In the genomic region with DNA sequence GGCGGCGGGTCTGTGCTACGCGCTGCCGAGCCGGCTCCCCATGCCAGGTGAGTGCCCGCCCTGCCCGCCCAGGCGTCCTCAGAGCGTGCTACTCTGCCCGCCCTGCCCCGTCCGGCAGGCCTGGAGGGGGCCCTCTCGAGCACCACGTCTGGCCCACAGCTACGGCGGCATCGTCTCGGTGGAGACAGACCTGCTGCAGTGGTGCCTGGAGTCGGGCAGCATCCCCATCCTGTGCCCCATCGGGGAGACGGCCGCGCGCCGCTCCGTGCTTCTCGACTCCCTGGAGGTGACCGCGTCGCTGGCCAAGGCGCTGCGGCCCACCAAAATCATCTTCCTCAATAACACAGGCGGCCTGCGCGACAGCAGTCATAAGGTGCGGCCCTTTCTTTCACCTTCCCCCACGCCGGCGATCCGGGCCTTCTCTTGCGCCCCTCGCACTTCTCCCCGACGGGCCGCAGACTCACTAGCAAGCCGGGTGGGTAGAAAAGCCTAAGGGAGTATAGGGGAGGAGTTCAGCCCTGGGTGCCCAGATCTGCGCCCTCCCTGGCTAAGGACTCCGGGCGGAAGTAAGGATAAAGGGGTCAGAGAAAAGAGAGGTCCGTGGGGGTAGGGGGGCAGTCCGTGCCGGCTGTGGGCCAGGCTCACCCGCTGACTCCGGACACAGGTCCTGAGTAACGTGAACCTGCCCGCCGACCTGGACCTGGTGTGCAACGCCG, we compare ENCODE assay signal across 8 cellular contexts. TPM values are rescaled to one million over a fixed set of nuclear protein-coding genes. Genes with fewer than 3 reads are reported as not detected.
DNase-seq lines count a peak whose midpoint lies in the region; ATAC-seq and TF ChIP-seq lines count a peak whose summit lies in the region.

No MANE protein-coding gene starts in this region.

- BruUV-seq in IMR-90 (replicated peaks; lab: Mats Ljungman, UMichigan), result no TSS peak

- peak overlapping the region; percentile 60; the same call in 1 of the 2 replicates for H4K91ac ChIP-seq in IMR-90 (ENCODE audit: insufficient read depth, low read depth, low read length)

- H3K9me1 ChIP-seq in IMR-90 (ENCODE audit: insufficient read depth, low read length), result peaks cover 15% of the 10 kb centered on the region

- 19% methylated on average over 30 of the region's 60 CpGs; no CpG with 5 or more reads in 1 of the 2 experiments for WGBS in IMR-90 (ENCODE audit: extremely low coverage in 2 of 2, insufficient read length in 1 of 2), 2 experiments

- H3K27ac ChIP-seq in IMR-90 (ENCODE audit: insufficient read depth, low read length) (peak overlapping the region; percentile 22; the same call in 1 of the 2 replicates), fibroblast of lung (ENCODE audit: insufficient read depth, low read length) (peak overlapping the region; percentile 69)

- no peak for TF ChIP-seq POLR2A in IMR-90 (IDR thresholded peaks at IDR 0.05; ENCODE audit: low read depth, low read length)

- H3K27me3 ChIP-seq in IMR-90 (ENCODE audit: control insufficient read depth, insufficient read depth, low read length), result peaks cover 3% of the 10 kb centered on the region; the same call in 1 of the 2 replicates
- no peaks in the 10 kb centered on the region for H3K27me3 ChIP-seq in fibroblast of lung (ENCODE audit: control insufficient read depth, insufficient read depth, low read length)
- H3K27me3 ChIP-seq in neuron (ENCODE audit: insufficient read depth, low read length), result peaks cover 46% of the 10 kb centered on the region

- TF ChIP-seq CTCF in IMR-90 (conservative IDR thresholded peaks at IDR 0.05; ENCODE audit: low read depth, low read length), result no peak
- peak in 1 of 2 donors; percentile 34 for TF ChIP-seq CTCF in fibroblast of lung (conservative IDR thresholded peaks at IDR 0.05 in 1 of 2, IDR thresholded peaks at IDR 0.05 in 1 of 2; ENCODE audit: low read depth in 1 of 2, low read length in 2 of 2)

- peak overlapping the region; percentile 56 for H4K5ac ChIP-seq in IMR-90 (ENCODE audit: low read depth, low read length)

- H4K20me1 ChIP-seq in IMR-90 (ENCODE audit: insufficient read depth, low read length) (no peaks in the 10 kb centered on the region), fibroblast of lung (ENCODE audit: control insufficient read depth, extremely low read depth, insufficient read depth, low read length) (no peaks in the 10 kb centered on the region)

- H3K4me1 ChIP-seq in IMR-90 (ENCODE audit: control insufficient read depth, insufficient read depth, low read length) (peaks cover 19% of the 10 kb centered on the region), fibroblast of lung (ENCODE audit: control insufficient read depth, extremely low read depth, insufficient read depth, low read length) (peaks cover 19% of the 10 kb centered on the region), neuron (ENCODE audit: insufficient read depth, low read length) (peaks cover 9% of the 10 kb centered on the region)

- POLR2A ChIA-PET in IMR-90 (lab: Charles Lee; ENCODE audit: unreplicated experiment), result no interaction called here

- H3K79me2 ChIP-seq in fibroblast of lung (ENCODE audit: control insufficient read depth, insufficient read depth, low read length), result no peaks in the 10 kb centered on the region

- H3K9ac ChIP-seq in IMR-90 (ENCODE audit: low read depth, low read length) (peak overlapping the region; percentile 35; the same call in 1 of the 2 replicates), fibroblast of lung (ENCODE audit: insufficient read depth, low read length) (peak overlapping the region; percentile 37)

- no peak overlapping the region for H2BK15ac ChIP-seq in IMR-90 (ENCODE audit: low read depth, low read length)

- H3K23ac ChIP-seq in IMR-90 (ENCODE audit: low read depth, low read length), result peak overlapping the region; percentile 13; the same call in 1 of the 2 replicates

- no peak overlapping the region for H2BK20ac ChIP-seq in IMR-90 (ENCODE audit: low read depth, low read length)

- intact Hi-C loops in IMR-90 (cut with micrococcal nuclease) (no loop called here), head of caudate nucleus (cut with DNase I) (no loop called here)

- H3K18ac ChIP-seq in IMR-90 (ENCODE audit: low read depth, low read length), result peak overlapping the region; percentile 12; the same call in 1 of the 2 replicates

- H3K56ac ChIP-seq in IMR-90 (ENCODE audit: extremely low read depth, insufficient read depth, low read length), result no peak overlapping the region; the same call in 1 of the 2 replicates

- no peaks in the 10 kb centered on the region for H3K9me3 ChIP-seq in IMR-90 (ENCODE audit: control insufficient read depth, insufficient read depth, low read length)
- H3K9me3 ChIP-seq in fibroblast of lung (ENCODE audit: control insufficient read depth, insufficient read depth, low read depth, low read length), result no peaks in the 10 kb centered on the region
- H3K9me3 ChIP-seq in neuron (ENCODE audit: low read length), result no peaks in the 10 kb centered on the region

- H2AK9ac ChIP-seq in IMR-90 (replicated peaks; ENCODE audit: low read depth, low read length, poor library complexity), result peak overlapping the region; percentile 93

- peak overlapping the region; percentile 64 to 73; a peak in 3 of 4 replicates for H4K8ac ChIP-seq in IMR-90 (ENCODE audit: low read depth in 2 of 2, low read length in 2 of 2)

- H3K4me2 ChIP-seq in IMR-90 (ENCODE audit: low read depth, low read length), result peak overlapping the region; percentile 68
- peak overlapping the region; percentile 71 for H3K4me2 ChIP-seq in fibroblast of lung (ENCODE audit: extremely low read depth, insufficient read depth, low read length)

- DNase-seq in DMS79 (lab: John Stamatoyannopoulos, UW) (peak; percentile 20), IMR-90 (no peak), fibroblast of lung (ENCODE audit: low read depth in 2 of 2) (no peak), head of caudate nucleus (no peak), NCI-H2196 treated with DMSO at 0.1 percent for 48 hours (lab: John Stamatoyannopoulos, UW; ENCODE audit: unreplicated experiment) (no peak)
- peak; percentile 77 for DNase-seq in activated CD8-positive, alpha-beta memory T cell treated with anti-CD3 and anti-CD28 coated beads, Interleukin-2, amount 50 U/mL, for 48 hours

- peak overlapping the region; percentile 51 for H3K4me3 ChIP-seq in IMR-90 (ENCODE audit: insufficient read depth, low read depth, low read length)
- H3K4me3 ChIP-seq in fibroblast of lung (replicated peaks in 1 of 4; ENCODE audit: control extremely low read depth in 1 of 4, insufficient read depth in 1 of 4, low read depth in 3 of 4, low read length in 4 of 4), result peak overlapping the region; percentile 33 to 71 (median 52)
- peak overlapping the region; percentile 79 for H3K4me3 ChIP-seq in neuron (ENCODE audit: low read length)

- no peak for TF ChIP-seq RAD21 in IMR-90 (IDR thresholded peaks at IDR 0.05; ENCODE audit: low read length)

- dilution Hi-C loops in IMR-90 (cut with HindIII; ENCODE audit: low sequenced_read_pairs, unreplicated experiment), result no loop called here

- CTCF ChIA-PET in IMR-90 (lab: Yijun Ruan, JAX), result no interaction called here

- peaks cover 0 to 33% of the 10 kb centered on the region in 2 experiments; a peak in 2 of 4 replicates for H3K79me1 ChIP-seq in IMR-90 (ENCODE audit: low read depth in 1 of 2, low read length in 2 of 2)

- no peak overlapping the region for H2BK120ac ChIP-seq in IMR-90 (ENCODE audit: low read depth, low read length)

- in situ Hi-C loops in IMR-90 (cut with MboI; ENCODE audit: low sequenced_read_pairs), result no loop called here

- H3K14ac ChIP-seq in IMR-90 (replicated peaks; ENCODE audit: low read depth, low read length), result peak overlapping the region; percentile 84

- no peaks in the 10 kb centered on the region for H3K36me3 ChIP-seq in IMR-90 (ENCODE audit: control insufficient read depth, insufficient read depth, low read length)
- H3K36me3 ChIP-seq in fibroblast of lung (ENCODE audit: control insufficient read depth, insufficient read depth, low read length), result peaks cover 3% of the 10 kb centered on the region
- peaks cover 4% of the 10 kb centered on the region for H3K36me3 ChIP-seq in neuron (ENCODE audit: insufficient read depth, low read length)

- H2AFZ ChIP-seq in IMR-90 (replicated peaks; ENCODE audit: low read length, poor library complexity) (peak overlapping the region; percentile 96), fibroblast of lung (ENCODE audit: low read length) (peak overlapping the region; percentile 16), neuron (ENCODE audit: low read depth, low read length) (no peak overlapping the region)

- peak overlapping the region; percentile 74 for H2AK5ac ChIP-seq in IMR-90 (ENCODE audit: low read depth, low read length)

- peak overlapping the region; percentile 86 for H3K4ac ChIP-seq in IMR-90 (ENCODE audit: low read depth, low read length)

- ATAC-seq in IMR-90 (ENCODE audit: low read depth), result no peak
- ATAC-seq in HG02981 (IDR thresholded peaks at IDR 0.05; ENCODE audit: unreplicated experiment), result no peak

- peak overlapping the region; percentile 69 for H2BK5ac ChIP-seq in IMR-90 (ENCODE audit: low read depth, low read length, poor library complexity, severe bottlenecking)

TF ChIP-seq in IMR-90, 13 proteins besides CTCF, POLR2A, EP300 and RAD21 (continues in another document):
- TF ChIP-seq BHLHE40 (IDR thresholded peaks at IDR 0.05; ENCODE audit: low read depth, low read length) (no peak), SMC3 (IDR thresholded peaks at IDR 0.05; ENCODE audit: low read depth, low read length) (no peak)

RNA-seq across cellular contexts. Expression of a gene that starts 1.6 kb away (rescaled TPM):
- total RNA-seq in IMR-90 (2012; rRNA removed) (0.28 and 0.54 TPM in 2 replicates), fibroblast of lung (3.3 and 7.4 TPM in 2 replicates)
- polyA plus RNA-seq in IMR-90 (2012; rRNA removed) (0.92 and 0.99 TPM in 2 replicates), fibroblast of lung (0.58 and 0.95 TPM in 2 replicates)
- 0.73 and 1.1 TPM in 2 replicates for polyA plus RNA-seq in IMR-90 (2012; cell fraction: cytosol; rRNA removed)
- 0.42 and 0.74 TPM in 2 replicates for polyA plus RNA-seq in IMR-90 (2012; cell fraction: nucleus; rRNA removed; ENCODE audit: low replicate concordance)
- 0.78 and 1.9 TPM in 2 replicates for polyA plus RNA-seq in fibroblast of lung (2012)
- polyA minus RNA-seq in fibroblast of lung (ENCODE audit: low replicate concordance), result 0.30 TPM in 1 of 2 replicates, not detected in the other

RNA-seq across cellular contexts. Expression of a gene that starts 8.7 kb away (rescaled TPM):
- 36.6 and 42.5 TPM in 2 replicates for total RNA-seq in IMR-90 (2012; rRNA removed)
- 30.7 and 34.4 TPM in 2 replicates for polyA plus RNA-seq in IMR-90 (2012; rRNA removed)
- 31.0 and 46.5 TPM in 2 replicates for polyA plus RNA-seq in IMR-90 (2012; cell fraction: cytosol; rRNA removed)
- polyA plus RNA-seq in IMR-90 (2012; cell fraction: nucleus; rRNA removed; ENCODE audit: low replicate concordance), result 15.8 and 29.9 TPM in 2 replicates
- 99.4 and 107 TPM in 2 replicates for total RNA-seq in fibroblast of lung
- polyA plus RNA-seq in fibroblast of lung, result 26.0 and 32.3 TPM in 2 replicates
- polyA plus RNA-seq in fibroblast of lung (2012), result 26.5 and 33.9 TPM in 2 replicates
- 54.5 and 98.6 TPM in 2 replicates for polyA minus RNA-seq in fibroblast of lung (ENCODE audit: low replicate concordance)

RNA-seq across cellular contexts. Expression of a gene that starts 52.3 kb away (rescaled TPM):
- total RNA-seq in IMR-90 (2012; rRNA removed) (not detected in 2 replicates), fibroblast of lung (0.33 TPM in 1 of 2 replicates, not detected in the other)
- polyA plus RNA-seq in IMR-90 (2012; rRNA removed) (not detected in 2 replicates), fibroblast of lung (not detected in 2 replicates)
- 0.04 and 0.26 TPM in 2 replicates for polyA plus RNA-seq in IMR-90 (2012; cell fraction: cytosol; rRNA removed)
- polyA plus RNA-seq in IMR-90 (2012; cell fraction: nucleus; rRNA removed; ENCODE audit: low replicate concordance), result 0.29 TPM in 1 of 2 replicates, not detected in the other
- polyA plus RNA-seq in fibroblast of lung (2012), result not detected in 2 replicates
- not detected in 2 replicates for polyA minus RNA-seq in fibroblast of lung (ENCODE audit: low replicate concordance)

Comparison
In these comparisons a context has a peak if more than half of its experiments do, and no peak if none do; other contexts are left out.
1. DNase-seq: peak in DMS79 (single experiment) and activated CD8-positive, alpha-beta memory T cell treated with anti-CD3 and anti-CD28 coated beads, Interleukin-2, amount 50 U/mL, for 48 hours (single experiment); none in IMR-90 (single experiment), fibroblast of lung (0 of 2), head of caudate nucleus (0 of 42) and NCI-H2196 treated with DMSO at 0.1 percent for 48 hours (single experiment).
2. Peak in every context shown above with its lines, with median percentiles within 50 percentile points of each other: H3K4me3 ChIP-seq.